ENCODE assay signal across 18 cellular contexts in the genomic region with DNA sequence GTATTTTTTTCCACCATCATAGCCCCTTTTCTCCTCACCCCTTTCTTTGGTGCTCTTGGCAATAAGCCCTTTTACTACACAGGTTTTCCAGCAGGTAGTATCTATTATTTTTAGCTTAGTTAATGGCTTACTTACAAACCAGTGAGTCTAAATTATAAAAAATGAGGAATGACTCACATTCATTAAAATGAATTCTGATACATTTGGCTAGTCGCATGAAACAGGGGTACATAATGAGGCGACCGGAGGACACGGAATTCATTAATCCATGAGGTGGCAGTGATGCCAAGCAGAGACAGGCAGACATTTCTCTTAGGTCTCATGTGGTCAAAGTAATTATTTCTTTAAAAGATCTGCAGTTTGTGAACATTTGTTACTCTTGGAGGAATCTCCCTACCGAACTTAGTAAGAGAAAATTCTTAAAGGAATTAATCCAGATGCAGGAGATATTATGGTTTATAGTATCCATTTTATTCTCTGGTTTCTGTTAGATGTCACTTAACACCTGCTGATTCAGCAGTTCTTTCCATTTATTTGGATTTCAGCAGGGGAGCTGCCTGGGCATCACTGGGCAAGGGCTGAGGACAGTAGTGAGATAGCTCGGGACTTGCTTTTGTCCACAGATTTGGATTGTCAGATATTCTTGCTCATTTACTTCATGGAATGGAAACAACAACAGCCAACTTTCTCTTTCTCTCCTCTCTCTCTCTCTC.
DNase-seq lines count a peak whose midpoint lies in the region; ATAC-seq, FAIRE-seq and TF ChIP-seq lines count a peak whose summit lies in the region.
"Had no signal": no experiment of that assay in that cellular context is flagged by ENCODE, and none has a peak within 500 bp of the region (broad histone marks: within the 10 kb centered on the region; RNA-seq: fewer than 3 reads in every experiment).

No MANE protein-coding gene starts in this region.

- ATAC-seq in A549 = no peak
- no peak for ATAC-seq in K562
- peak in 3 of 4 donors; percentile 29 to 55 (median 53) for ATAC-seq in pancreas

- H3K9me3 ChIP-seq in A549 (no peaks in the 10 kb centered on the region), K562 (replicated peaks; ENCODE audit: control insufficient read depth, insufficient read depth, low read depth, low read length) (no peaks in the 10 kb centered on the region), pancreas (no peaks in the 10 kb centered on the region)

- CTCF ChIA-PET in A549 (lab: Yijun Ruan, JAX) (no interaction called here), K562 (lab: Yijun Ruan, JAX; ENCODE audit: low intra/inter-chr PET ratio) (no interaction called here)

- H4K20me1 ChIP-seq in K562 (replicated peaks; ENCODE audit: control insufficient read depth, insufficient read depth, low read length) = no peaks in the 10 kb centered on the region

- FAIRE-seq in A549 (lab: Jason Lieb, UNC) (no peak), K562 (lab: Jason Lieb, UNC) (no peak), pancreas (lab: Jason Lieb, UNC) (no peak)
- FAIRE-seq: D721Med, GM12892, GM19239 had no signal

- no TSS peak for BruUV-seq in K562 (replicated peaks; lab: Mats Ljungman, UMichigan)

- DNase-seq in A549 (ENCODE audit: low read depth in 1 of 2, low spot score in 1 of 2) (no peak), K562 (ENCODE audit: extremely low read depth in 1 of 4, low spot score in 3 of 4) (no peak), kidney glomerular epithelial cell (lab: John Stamatoyannopoulos, UW) (peak; percentile 66), pancreas (no peak), NCI-H1048 (lab: John Stamatoyannopoulos, UW) (no peak), Ammon's horn (ENCODE audit: low spot score) (no peak)
- no peak for DNase-seq in stimulated activated CD4-positive, alpha-beta T cell treated with anti-CD3 and anti-CD28 coated beads, Interleukin-2, amount 100 ng/mL, for 24 hours
- DNase-seq: 8988T; ACHN; C1 segment of cervical spinal cord; CD4-positive, alpha-beta T cell; DND-41; GDM1; HCEC 1CT; HFFc6 had no signal

- no peak overlapping the region for H2AFZ ChIP-seq in K562 (ENCODE audit: low read depth, low read length)

- H3K9me1 ChIP-seq in K562 (ENCODE audit: control insufficient read depth, insufficient read depth, low read length) = no peaks in the 10 kb centered on the region

- TF ChIP-seq RAD21 in A549 (conservative IDR thresholded peaks at IDR 0.05 in 1 of 2, IDR thresholded peaks at IDR 0.05 in 1 of 2) (no peak), K562 (CRISPR knock-in tag; conservative IDR thresholded peaks at IDR 0.05 in 1 of 2, IDR thresholded peaks at IDR 0.05 in 1 of 2) (no peak)

- TF ChIP-seq POLR2A in A549 (IDR thresholded peaks at IDR 0.05; ENCODE audit: low read length) = no peak
- TF ChIP-seq POLR2A in K562 (conservative IDR thresholded peaks at IDR 0.05) = no peak

- no peaks in the 10 kb centered on the region for H3K79me2 ChIP-seq in K562 (ENCODE audit: control insufficient read depth, insufficient read depth, low read length)

- H3K27ac ChIP-seq in A549 = no peak overlapping the region
- H3K27ac ChIP-seq in K562 (ENCODE audit: extremely low read depth, low read depth, low read length) = no peak overlapping the region
- no peak overlapping the region for H3K27ac ChIP-seq in pancreas

- H3K4me3 ChIP-seq in A549 (no peak overlapping the region), K562 (no peak overlapping the region), pancreas (no peak overlapping the region)

- in situ Hi-C loops in K562 (cut with MboI) = no loop called here

- no peaks in the 10 kb centered on the region for H3K4me1 ChIP-seq in A549
- no peaks in the 10 kb centered on the region for H3K4me1 ChIP-seq in K562 (replicated peaks in 1 of 2; ENCODE audit: control insufficient read depth in 2 of 2, insufficient read depth in 2 of 2, low read length in 2 of 2)
- H3K4me1 ChIP-seq in pancreas = no peaks in the 10 kb centered on the region

- H3K9ac ChIP-seq in K562 (ENCODE audit: insufficient read depth in 1 of 2, low read depth in 2 of 2, low read length in 2 of 2) = no peak overlapping the region

- H3K27me3 ChIP-seq in K562 (ENCODE audit: control insufficient read depth in 2 of 2, insufficient read depth in 2 of 2, low read length in 2 of 2) = no peaks in the 10 kb centered on the region
- H3K27me3 ChIP-seq in pancreas = no peaks in the 10 kb centered on the region

- no peaks in the 10 kb centered on the region for H3K36me3 ChIP-seq in K562 (ENCODE audit: control insufficient read depth, insufficient read depth, low read length)
- no peaks in the 10 kb centered on the region for H3K36me3 ChIP-seq in pancreas

- TF ChIP-seq CTCF in A549 (IDR thresholded peaks at IDR 0.05) = no peak
- TF ChIP-seq CTCF in K562 (IDR thresholded peaks at IDR 0.05 in 2 of 3, conservative IDR thresholded peaks at IDR 0.05 in 1 of 3; ENCODE audit: insufficient read depth in 2 of 3, low read depth in 1 of 3, low read length in 3 of 3) = no peak
- no peak for TF ChIP-seq CTCF in pancreas (IDR thresholded peaks at IDR 0.05)

- WGBS in A549 (ENCODE audit: missing lambda C conversion rate) = 5% methylated on average over 6 of the region's 6 CpGs
- WGBS in K562 (ENCODE audit: insufficient coverage, low coverage, missing lambda C conversion rate) = 4% methylated on average over 6 of the region's 6 CpGs
- 49 to 64% methylated on average over 6 of the region's 6 CpGs for WGBS in pancreas, 2 donors

- intact Hi-C loops in K562 (cut with micrococcal nuclease) (no loop called here), pancreas (cut with DNase I) (no loop called here)

- TF ChIP-seq EP300 in A549 (IDR thresholded peaks at IDR 0.05) (no peak), K562 (IDR thresholded peaks at IDR 0.05; ENCODE audit: low read length) (no peak)

- H3K4me2 ChIP-seq in A549 = no peak overlapping the region
- no peak overlapping the region for H3K4me2 ChIP-seq in K562 (ENCODE audit: insufficient read depth, low read length)

- POLR2A ChIA-PET in A549 (lab: Yijun Ruan, JAX) (no interaction called here), K562 (lab: Yijun Ruan, JAX) (no interaction called here)

TF ChIP-seq in A549, 52 proteins besides CTCF, POLR2A, EP300 and RAD21:
- TF ChIP-seq CHD2 (IDR thresholded peaks at IDR 0.05; ENCODE audit: low read length, partially characterized antibody) = no peak
- no peak for TF ChIP-seq ELK1 (IDR thresholded peaks at IDR 0.05; ENCODE audit: low read depth, low read length)
- TF ChIP-seq FOSL2 (IDR thresholded peaks at IDR 0.05) = no peak
- no peak for TF ChIP-seq FOSL2 (CRISPR knock-in tag; IDR thresholded peaks at IDR 0.05)
- peak; percentile 70 for TF ChIP-seq MAFK (IDR thresholded peaks at IDR 0.05; ENCODE audit: partially characterized antibody)
TF ChIP-seq in A549: peak in this region for 1.

TF ChIP-seq in K562, 482 proteins besides CTCF, POLR2A, EP300 and RAD21:
- TF ChIP-seq C11orf30 (IDR thresholded peaks at IDR 0.05; ENCODE audit: low read depth) (peak; percentile 36; the same call in 1 of the 2 replicates), MAFF (IDR thresholded peaks at IDR 0.05; ENCODE audit: low read length) (peak; percentile 46), ZNF316 (IDR thresholded peaks at IDR 0.05) (peak; percentile 53; the same call in 1 of the 2 replicates), MAFG (tag; conservative IDR thresholded peaks at IDR 0.05) (peak; percentile 44; the same call in 1 of the 2 replicates), MAFK (IDR thresholded peaks at IDR 0.05; ENCODE audit: low read length) (peak; percentile 66), TEAD2 (tag; IDR thresholded peaks at IDR 0.05) (no peak)

Comparison
In these comparisons a context has a peak if more than half of its experiments do, and no peak if none do; other contexts are left out.
1. ATAC-seq: peak in pancreas (3 of 4); none in A549 (0 of 2) and K562 (single experiment).
2. Of the 35 proteins assayed by ChIP-seq in both K562 and A549: peak only in K562: none; only in A549: none; in both: MAFK; in neither: 34.